Comparison of ENCODE assay signal across 8 cellular contexts in the genomic region with DNA sequence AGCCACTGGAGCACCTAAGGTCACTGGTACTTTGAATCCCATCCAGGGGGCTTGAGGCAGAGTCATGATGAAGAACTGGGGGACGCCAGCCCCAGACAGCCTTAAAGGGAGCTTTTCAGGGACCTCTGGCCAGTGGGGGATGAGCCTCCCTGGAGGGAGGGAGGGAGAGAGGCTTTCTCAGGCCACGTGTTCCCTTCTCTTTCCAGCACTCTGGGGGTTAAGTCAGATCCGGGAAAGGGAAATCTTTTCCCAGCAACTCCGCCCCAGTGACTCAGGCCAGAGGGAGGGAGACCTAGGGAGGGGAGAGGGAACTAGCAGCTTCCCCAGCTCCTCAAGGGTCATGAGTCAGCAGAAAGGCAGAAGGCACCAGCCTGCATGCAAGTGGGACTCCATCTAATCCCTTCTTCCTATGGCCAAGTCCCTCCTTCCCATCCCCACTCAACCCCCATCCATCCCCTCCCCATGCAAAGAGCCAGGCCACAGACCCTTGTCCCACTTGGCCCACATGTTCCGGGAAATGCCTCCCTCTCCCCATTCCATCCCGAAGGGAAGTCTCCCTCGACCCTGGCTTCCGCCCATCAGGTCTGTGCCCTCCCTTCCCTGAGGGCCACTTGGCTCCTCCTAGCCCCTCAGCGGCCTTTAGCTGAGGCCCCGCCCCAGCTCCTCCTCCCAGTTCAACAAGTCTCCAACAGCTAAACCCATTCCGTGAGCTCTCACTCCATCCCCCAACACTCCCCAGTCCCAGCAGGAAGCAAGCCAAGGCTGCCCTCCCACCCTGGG. TPM values are rescaled to one million over a fixed set of nuclear protein-coding genes. Genes with fewer than 3 reads are reported as not detected.
DNase-seq lines count a peak whose midpoint lies in the region; ATAC-seq, FAIRE-seq and TF ChIP-seq lines count a peak whose summit lies in the region.

No MANE protein-coding gene starts in this region.

- ATAC-seq in GM19463 (IDR thresholded peaks at IDR 0.05; ENCODE audit: unreplicated experiment) (peak; percentile 37), HepG2 (peak; percentile 77), HG03565 (IDR thresholded peaks at IDR 0.05; ENCODE audit: unreplicated experiment) (no peak)

- TF ChIP-seq EP300 in HepG2 (IDR thresholded peaks at IDR 0.05; ENCODE audit: low read depth in 2 of 2, low read length in 2 of 2) (peak; percentile 1 to 70; a peak in 2 of 4 replicates), HepG2 (CRISPR knock-in tag; IDR thresholded peaks at IDR 0.05; ENCODE audit: borderline replicate concordance) (peak; percentile 52; the same call in 1 of the 2 replicates)

- H3K4me3 Mint-ChIP-seq in activated CD4-positive, alpha-beta T cell treated with anti-CD3 and anti-CD28 coated beads, Interleukin-2, amount 10 ng/mL, durations not matched to agents 7 days and 5 days, result no peak overlapping the region

- no peak for TF ChIP-seq RAD21 in HepG2 (CRISPR knock-in tag; IDR thresholded peaks at IDR 0.05)

- TF ChIP-seq POLR2A in HepG2 (IDR thresholded peaks at IDR 0.05; ENCODE audit: insufficient read depth in 1 of 2, low read depth in 2 of 2, low read length in 2 of 2), result peak in 1 of 2 experiments; percentile 83; a peak in 2 of 4 replicates

- peak; percentile 100 for DNase-seq in AG09319 (ENCODE audit: extremely low read depth, low read depth)
- DNase-seq in NCI-H2227 (lab: John Stamatoyannopoulos, UW; ENCODE audit: unreplicated experiment), result peak; percentile 81
- DNase-seq in activated CD4-positive, alpha-beta T cell treated with anti-CD3 and anti-CD28 coated beads, Interleukin-2, amount 10 ng/mL, durations not matched to agents 7 days and 5 days, result peak; percentile 54
- DNase-seq in effector CD8-positive, alpha-beta T cell (lab: John Stamatoyannopoulos, UW), result peak; percentile 23
- DNase-seq in HepG2 (ENCODE audit: low spot score), result peak; percentile 94
- DNase-seq in stimulated activated CD4-positive, alpha-beta T cell treated with anti-CD3 and anti-CD28 coated beads, Interleukin-4, amount 100 ng/mL, for 1 hour, result peak; percentile 57

- no peaks in the 10 kb centered on the region for H3K9me3 ChIP-seq in HepG2 (ENCODE audit: low read length)

- CTCF ChIA-PET in activated CD4-positive, alpha-beta T cell treated with anti-CD3 and anti-CD28 coated beads, Interleukin-2, amount 10 ng/mL, durations not matched to agents 7 days and 5 days (lab: Charles Lee), result interaction anchor here (0.9 to 3.5 kb wide), 13 partner anchors 9 to 221 kb away, joined by 3 to 24 read pairs (median 5); a partner anchor contains a TSS
- CTCF ChIA-PET in HepG2 (lab: Yijun Ruan, JAX; ENCODE audit: low intra/inter-chr PET ratio, low total read pairs), result interaction anchor here (0.7 to 1.6 kb wide), 2 partner anchors 27 to 36 kb away, joined by 3 to 4 read pairs; no protein-coding TSS in a partner anchor

- H3K27me3 Mint-ChIP-seq in activated CD4-positive, alpha-beta T cell treated with anti-CD3 and anti-CD28 coated beads, Interleukin-2, amount 10 ng/mL, durations not matched to agents 7 days and 5 days, result no peaks in the 10 kb centered on the region

- no peaks in the 10 kb centered on the region; a peak in 1 of 5 replicates for H3K27me3 ChIP-seq in HepG2 (ENCODE audit: control insufficient read depth in 1 of 2, insufficient read depth in 2 of 2, low read length in 2 of 2)

- H3K4me3 ChIP-seq in HepG2 (replicated peaks in 1 of 3; ENCODE audit: insufficient read depth in 1 of 3, low read depth in 2 of 3, low read length in 3 of 3), result peak overlapping the region; percentile 41 to 99 (median 58)

- BruUV-seq in HepG2 (replicated peaks; lab: Mats Ljungman, UMichigan), result no TSS peak

- H3K79me2 ChIP-seq in HepG2 (ENCODE audit: insufficient read depth, low read length), result peaks cover 61% of the 10 kb centered on the region

- peaks cover 62% of the 10 kb centered on the region for H3K4me1 ChIP-seq in HepG2 (ENCODE audit: insufficient read depth, low read length)

- in situ Hi-C loops in HepG2 (cut with HindIII; ENCODE audit: extremely low pct_ligation_motif_present, low pct_unique_long_range_greater_than_20kb), result loop anchor here (5.0 kb wide), 1 partner anchor 36 kb away; no protein-coding TSS in a partner anchor

- H3K27ac ChIP-seq in HepG2 (ENCODE audit: extremely low read length, insufficient read depth, low read length), result peak overlapping the region; percentile 97

- FAIRE-seq in HepG2 (lab: Jason Lieb, UNC), result peak; percentile 92

- intact Hi-C loops in HepG2 (cut with micrococcal nuclease; ENCODE audit: unreplicated experiment), result loop anchor here (2.0 to 10.0 kb wide), 3 partner anchors 41 to 129 kb away; no protein-coding TSS in a partner anchor

- H3K36me3 Mint-ChIP-seq in activated CD4-positive, alpha-beta T cell treated with anti-CD3 and anti-CD28 coated beads, Interleukin-2, amount 10 ng/mL, durations not matched to agents 7 days and 5 days (ENCODE audit: low read depth), result peaks cover 34% of the 10 kb centered on the region

- TF ChIP-seq CTCF in AG09319 (IDR thresholded peaks at IDR 0.05; ENCODE audit: low read depth, low read length) (no peak), HepG2 (CRISPR knock-in tag; IDR thresholded peaks at IDR 0.05) (no peak)

- no peak overlapping the region for H3K27ac Mint-ChIP-seq in activated CD4-positive, alpha-beta T cell treated with anti-CD3 and anti-CD28 coated beads, Interleukin-2, amount 10 ng/mL, durations not matched to agents 7 days and 5 days

- POLR2A ChIA-PET in activated CD4-positive, alpha-beta T cell treated with anti-CD3 and anti-CD28 coated beads, Interleukin-2, amount 10 ng/mL, durations not matched to agents 7 days and 5 days (lab: Charles Lee), result interaction anchor here (0.6 to 1.0 kb wide), 2 partner anchors 129 to 237 kb away, joined by 4 to 9 read pairs; no protein-coding TSS in a partner anchor
- POLR2A ChIA-PET in HepG2 (lab: Yijun Ruan, JAX), result interaction anchor here (0.6 to 11.0 kb wide), 39 partner anchors 9 to 592 kb away, joined by 3 to 278 read pairs (median 10); a partner anchor contains a TSS

- H3K36me3 ChIP-seq in HepG2 (replicated peaks in 1 of 2; ENCODE audit: control insufficient read depth in 1 of 2, insufficient read depth in 2 of 2, low read length in 2 of 2), result peaks cover 16 to 30% of the 10 kb centered on the region in 2 experiments; a peak in 4 of 5 replicates

- H2AFZ ChIP-seq in HepG2 (ENCODE audit: low read length), result no peak overlapping the region

- H3K4me1 Mint-ChIP-seq in activated CD4-positive, alpha-beta T cell treated with anti-CD3 and anti-CD28 coated beads, Interleukin-2, amount 10 ng/mL, durations not matched to agents 7 days and 5 days, result peaks cover 44% of the 10 kb centered on the region

- H3K9ac ChIP-seq in HepG2 (ENCODE audit: insufficient read depth, low read depth, low read length), result peak overlapping the region; percentile 95

- WGBS in HepG2 (ENCODE audit: low lambda C conversion rate), result 0% methylated on average over 10 of the region's 11 CpGs

- no peaks in the 10 kb centered on the region for H3K9me3 Mint-ChIP-seq in activated CD4-positive, alpha-beta T cell treated with anti-CD3 and anti-CD28 coated beads, Interleukin-2, amount 10 ng/mL, durations not matched to agents 7 days and 5 days

- H4K20me1 ChIP-seq in HepG2 (ENCODE audit: insufficient read depth, low read length), result no peaks in the 10 kb centered on the region; the same call in 1 of the 2 replicates

- H3K4me2 ChIP-seq in HepG2 (ENCODE audit: low read depth, low read length), result peak overlapping the region; percentile 96

RNA-seq across cellular contexts. Expression of a gene that starts 5.6 kb away (rescaled TPM):
- total RNA-seq in activated CD4-positive, alpha-beta T cell treated with anti-CD3 and anti-CD28 coated beads, Interleukin-2, amount 10 ng/mL, durations not matched to agents 7 days and 5 days, result 10 to 100 TPM; 59.3 to 64.4 TPM
- total RNA-seq in HepG2 (2016; rRNA removed; fragmentation: Illumina TruSeq; extraction: Trizol), result 21.9 and 41.5 TPM in 2 replicates
- 16.3 and 18.0 TPM in 2 replicates for total RNA-seq in HepG2 (2016; cell fraction: cytosol; rRNA removed; fragmentation: Illumina TruSeq; extraction: Trizol; ENCODE audit: low read depth)
- 28.8 and 36.5 TPM in 2 replicates for total RNA-seq in HepG2 (2016; cell fraction: insoluble cytoplasmic fraction; rRNA removed; fragmentation: Illumina TruSeq; extraction: Trizol)
- 19.8 and 22.3 TPM in 2 replicates for total RNA-seq in HepG2 (2016; cell fraction: membrane; rRNA removed; fragmentation: Illumina TruSeq; extraction: Trizol)
- total RNA-seq in HepG2 (2016; cell fraction: nucleus; rRNA removed; fragmentation: Illumina TruSeq; extraction: Trizol), result 36.8 and 40.7 TPM in 2 replicates
- polyA plus RNA-seq in HepG2 (2011; rRNA removed), result 41.4 and 61.2 TPM in 2 replicates
- polyA plus RNA-seq in HepG2 (2011; cell fraction: cytosol; rRNA removed), result 53.0 and 53.4 TPM in 2 replicates
- 67.2 and 67.4 TPM in 2 replicates for polyA plus RNA-seq in HepG2 (2011; cell fraction: nucleus; rRNA removed)
- polyA plus RNA-seq in HepG2 (2012), result 40.9 and 56.2 TPM in 2 replicates
- 5.2 and 6.8 TPM in 2 replicates for polyA plus RNA-seq in HepG2 (2016; cell fraction: cytosol; fragmentation: Illumina TruSeq; extraction: Trizol; ENCODE audit: low read depth)
- polyA plus RNA-seq in HepG2 (2016; cell fraction: insoluble cytoplasmic fraction; fragmentation: Illumina TruSeq; extraction: Trizol; ENCODE audit: low read depth), result 31.8 and 38.4 TPM in 2 replicates
- 14.3 and 15.5 TPM in 2 replicates for polyA plus RNA-seq in HepG2 (2016; cell fraction: membrane; fragmentation: Illumina TruSeq; extraction: Trizol; ENCODE audit: low read depth)
- polyA plus RNA-seq in HepG2 (2016; cell fraction: nucleus; fragmentation: Illumina TruSeq; extraction: Trizol; ENCODE audit: insufficient read depth, low read depth), result 75.7 and 99.5 TPM in 2 replicates
- 88.8 and 131 TPM in 2 replicates for polyA minus RNA-seq in HepG2 (2011; rRNA and poly(A)+ RNA removed; ENCODE audit: low replicate concordance)
- 52.9 and 68.3 TPM in 2 replicates for polyA minus RNA-seq in HepG2 (2011; cell fraction: cytosol; rRNA and poly(A)+ RNA removed)
- polyA minus RNA-seq in HepG2 (2011; cell fraction: nucleus; rRNA and poly(A)+ RNA removed), result 54.3 and 80.4 TPM in 2 replicates

RNA-seq across cellular contexts. Expression of a gene that starts 25.8 kb away (rescaled TPM):
- total RNA-seq in activated CD4-positive, alpha-beta T cell treated with anti-CD3 and anti-CD28 coated beads, Interleukin-2, amount 10 ng/mL, durations not matched to agents 7 days and 5 days, result not detected
- total RNA-seq in HepG2 (2016; rRNA removed; fragmentation: Illumina TruSeq; extraction: Trizol), result 13.1 and 18.9 TPM in 2 replicates
- 11.1 and 14.7 TPM in 2 replicates for total RNA-seq in HepG2 (2016; cell fraction: cytosol; rRNA removed; fragmentation: Illumina TruSeq; extraction: Trizol; ENCODE audit: low read depth)
- total RNA-seq in HepG2 (2016; cell fraction: insoluble cytoplasmic fraction; rRNA removed; fragmentation: Illumina TruSeq; extraction: Trizol), result 15.0 and 16.9 TPM in 2 replicates
- total RNA-seq in HepG2 (2016; cell fraction: membrane; rRNA removed; fragmentation: Illumina TruSeq; extraction: Trizol), result 23.7 TPM in 2 replicates
- total RNA-seq in HepG2 (2016; cell fraction: nucleus; rRNA removed; fragmentation: Illumina TruSeq; extraction: Trizol), result 15.6 and 19.7 TPM in 2 replicates
- polyA plus RNA-seq in HepG2 (2011; rRNA removed), result 17.0 and 26.8 TPM in 2 replicates
- 12.8 and 29.8 TPM in 2 replicates for polyA plus RNA-seq in HepG2 (2011; cell fraction: cytosol; rRNA removed)
- 20.1 and 50.9 TPM in 2 replicates for polyA plus RNA-seq in HepG2 (2011; cell fraction: nucleus; rRNA removed)
- polyA plus RNA-seq in HepG2 (2012), result 16.4 and 22.2 TPM in 2 replicates
- polyA plus RNA-seq in HepG2 (2016; cell fraction: cytosol; fragmentation: Illumina TruSeq; extraction: Trizol; ENCODE audit: low read depth), result 16.0 and 16.1 TPM in 2 replicates
- polyA plus RNA-seq in HepG2 (2016; cell fraction: insoluble cytoplasmic fraction; fragmentation: Illumina TruSeq; extraction: Trizol; ENCODE audit: low read depth), result 15.2 and 21.6 TPM in 2 replicates
- polyA plus RNA-seq in HepG2 (2016; cell fraction: membrane; fragmentation: Illumina TruSeq; extraction: Trizol; ENCODE audit: low read depth), result 20.3 and 26.3 TPM in 2 replicates
- polyA plus RNA-seq in HepG2 (2016; cell fraction: nucleus; fragmentation: Illumina TruSeq; extraction: Trizol; ENCODE audit: insufficient read depth, low read depth), result 28.0 and 30.9 TPM in 2 replicates
- 0.70 and 23.3 TPM in 2 replicates for polyA minus RNA-seq in HepG2 (2011; rRNA and poly(A)+ RNA removed; ENCODE audit: low replicate concordance)
- 8.8 and 12.8 TPM in 2 replicates for polyA minus RNA-seq in HepG2 (2011; cell fraction: cytosol; rRNA and poly(A)+ RNA removed)
- 13.3 and 16.5 TPM in 2 replicates for polyA minus RNA-seq in HepG2 (2011; cell fraction: nucleus; rRNA and poly(A)+ RNA removed)

RNA-seq across cellular contexts. Expression of a gene that starts 39.1 kb away (rescaled TPM):
- under 1 TPM; 0.54 to 0.67 TPM for total RNA-seq in activated CD4-positive, alpha-beta T cell treated with anti-CD3 and anti-CD28 coated beads, Interleukin-2, amount 10 ng/mL, durations not matched to agents 7 days and 5 days
- total RNA-seq in HepG2 (2016; rRNA removed; fragmentation: Illumina TruSeq; extraction: Trizol), result 0.63 and 1.5 TPM in 2 replicates
- total RNA-seq in HepG2 (2016; cell fraction: cytosol; rRNA removed; fragmentation: Illumina TruSeq; extraction: Trizol; ENCODE audit: low read depth), result 0.71 and 1.2 TPM in 2 replicates
- total RNA-seq in HepG2 (2016; cell fraction: insoluble cytoplasmic fraction; rRNA removed; fragmentation: Illumina TruSeq; extraction: Trizol), result 0.71 and 1.6 TPM in 2 replicates
- total RNA-seq in HepG2 (2016; cell fraction: membrane; rRNA removed; fragmentation: Illumina TruSeq; extraction: Trizol), result 0.72 and 0.87 TPM in 2 replicates
- 1.8 and 5.0 TPM in 2 replicates for total RNA-seq in HepG2 (2016; cell fraction: nucleus; rRNA removed; fragmentation: Illumina TruSeq; extraction: Trizol)
- 14.6 and 32.8 TPM in 2 replicates for polyA plus RNA-seq in HepG2 (2011; rRNA removed)
- polyA plus RNA-seq in HepG2 (2011; cell fraction: cytosol; rRNA removed), result 6.1 and 12.5 TPM in 2 replicates
- polyA plus RNA-seq in HepG2 (2011; cell fraction: nucleus; rRNA removed), result 24.9 and 39.4 TPM in 2 replicates
- 17.5 and 19.3 TPM in 2 replicates for polyA plus RNA-seq in HepG2 (2012)
- 0.22 and 0.41 TPM in 2 replicates for polyA plus RNA-seq in HepG2 (2016; cell fraction: cytosol; fragmentation: Illumina TruSeq; extraction: Trizol; ENCODE audit: low read depth)
- polyA plus RNA-seq in HepG2 (2016; cell fraction: insoluble cytoplasmic fraction; fragmentation: Illumina TruSeq; extraction: Trizol; ENCODE audit: low read depth), result 1.0 and 1.6 TPM in 2 replicates
- 0.66 and 1.1 TPM in 2 replicates for polyA plus RNA-seq in HepG2 (2016; cell fraction: membrane; fragmentation: Illumina TruSeq; extraction: Trizol; ENCODE audit: low read depth)
- polyA plus RNA-seq in HepG2 (2016; cell fraction: nucleus; fragmentation: Illumina TruSeq; extraction: Trizol; ENCODE audit: insufficient read depth, low read depth), result 4.0 and 5.1 TPM in 2 replicates
- polyA minus RNA-seq in HepG2 (2011; rRNA and poly(A)+ RNA removed; ENCODE audit: low replicate concordance), result 9.5 and 30.0 TPM in 2 replicates
- polyA minus RNA-seq in HepG2 (2011; cell fraction: cytosol; rRNA and poly(A)+ RNA removed), result 5.9 and 14.3 TPM in 2 replicates
- polyA minus RNA-seq in HepG2 (2011; cell fraction: nucleus; rRNA and poly(A)+ RNA removed), result 10.9 and 24.2 TPM in 2 replicates

RNA-seq across cellular contexts. Expression of a gene that starts 47.7 kb away (rescaled TPM):
- not detected for total RNA-seq in activated CD4-positive, alpha-beta T cell treated with anti-CD3 and anti-CD28 coated beads, Interleukin-2, amount 10 ng/mL, durations not matched to agents 7 days and 5 days
- total RNA-seq in HepG2 (2016; rRNA removed; fragmentation: Illumina TruSeq; extraction: Trizol), result 12.1 and 34.8 TPM in 2 replicates
- 24.4 and 24.5 TPM in 2 replicates for total RNA-seq in HepG2 (2016; cell fraction: cytosol; rRNA removed; fragmentation: Illumina TruSeq; extraction: Trizol; ENCODE audit: low read depth)
- total RNA-seq in HepG2 (2016; cell fraction: insoluble cytoplasmic fraction; rRNA removed; fragmentation: Illumina TruSeq; extraction: Trizol), result 11.6 and 40.0 TPM in 2 replicates
- 34.7 and 35.3 TPM in 2 replicates for total RNA-seq in HepG2 (2016; cell fraction: membrane; rRNA removed; fragmentation: Illumina TruSeq; extraction: Trizol)
- 39.7 and 43.6 TPM in 2 replicates for total RNA-seq in HepG2 (2016; cell fraction: nucleus; rRNA removed; fragmentation: Illumina TruSeq; extraction: Trizol)
- 31.4 and 39.0 TPM in 2 replicates for polyA plus RNA-seq in HepG2 (2011; rRNA removed)
- 23.7 and 29.3 TPM in 2 replicates for polyA plus RNA-seq in HepG2 (2011; cell fraction: cytosol; rRNA removed)
- 82.9 and 92.1 TPM in 2 replicates for polyA plus RNA-seq in HepG2 (2011; cell fraction: nucleus; rRNA removed)
- 25.8 and 37.8 TPM in 2 replicates for polyA plus RNA-seq in HepG2 (2012)
- polyA plus RNA-seq in HepG2 (2016; cell fraction: cytosol; fragmentation: Illumina TruSeq; extraction: Trizol; ENCODE audit: low read depth), result 19.3 and 21.0 TPM in 2 replicates
- 16.0 and 16.4 TPM in 2 replicates for polyA plus RNA-seq in HepG2 (2016; cell fraction: insoluble cytoplasmic fraction; fragmentation: Illumina TruSeq; extraction: Trizol; ENCODE audit: low read depth)
- polyA plus RNA-seq in HepG2 (2016; cell fraction: membrane; fragmentation: Illumina TruSeq; extraction: Trizol; ENCODE audit: low read depth), result 27.4 and 28.3 TPM in 2 replicates
- polyA plus RNA-seq in HepG2 (2016; cell fraction: nucleus; fragmentation: Illumina TruSeq; extraction: Trizol; ENCODE audit: insufficient read depth, low read depth), result 117 and 123 TPM in 2 replicates
- polyA minus RNA-seq in HepG2 (2011; rRNA and poly(A)+ RNA removed; ENCODE audit: low replicate concordance), result 16.2 and 29.7 TPM in 2 replicates
- 11.5 and 14.0 TPM in 2 replicates for polyA minus RNA-seq in HepG2 (2011; cell fraction: cytosol; rRNA and poly(A)+ RNA removed)
- polyA minus RNA-seq in HepG2 (2011; cell fraction: nucleus; rRNA and poly(A)+ RNA removed), result 22.4 and 34.2 TPM in 2 replicates

Comparison
In these comparisons a context has a peak if more than half of its experiments do, and no peak if none do; other contexts are left out.
1. DNase-seq: peak in every context shown above with its lines; median percentile 100 in AG09319; 94 in HepG2; 81 in NCI-H2227; 57 in stimulated activated CD4-positive, alpha-beta T cell treated with anti-CD3 and anti-CD28 coated beads, Interleukin-4, amount 100 ng/mL, for 1 hour; 54 in activated CD4-positive, alpha-beta T cell treated with anti-CD3 and anti-CD28 coated beads, Interleukin-2, amount 10 ng/mL, durations not matched to agents 7 days and 5 days; 23 in effector CD8-positive, alpha-beta T cell.
2. RNA of a gene that starts 25.8 kb away (total RNA-seq): 11.1 to 23.7 TPM in HepG2; not detected in activated CD4-positive, alpha-beta T cell treated with anti-CD3 and anti-CD28 coated beads, Interleukin-2, amount 10 ng/mL, durations not matched to agents 7 days and 5 days; every median in the first group is over 10 times any median in the second.